In the genomic region with DNA sequence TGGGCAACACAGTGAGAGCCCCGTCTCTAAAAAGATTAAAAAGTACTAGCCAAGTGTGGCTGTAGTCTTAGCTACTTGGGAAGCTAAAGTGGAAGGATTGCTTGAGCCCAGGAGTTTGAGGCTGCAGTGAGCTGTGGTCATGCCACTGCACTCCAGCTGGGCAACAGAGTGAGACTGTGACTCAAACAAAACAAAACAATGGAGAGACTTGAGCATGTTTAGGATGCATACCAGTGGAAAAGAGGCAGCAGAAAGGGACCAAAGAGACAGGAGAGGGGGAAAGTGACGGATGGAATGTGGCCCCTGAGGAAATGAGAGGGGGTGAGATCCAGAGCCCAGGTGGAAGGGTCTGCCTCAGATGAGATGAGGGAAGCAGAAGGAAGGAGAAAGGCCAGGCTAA, we compare ENCODE assay signal across 16 cellular contexts.
DNase-seq lines count a peak whose midpoint lies in the region; ATAC-seq, FAIRE-seq and TF ChIP-seq lines count a peak whose summit lies in the region.
"Had no signal": no experiment of that assay in that cellular context is flagged by ENCODE, and none has a peak within 500 bp of the region (broad histone marks: within the 10 kb centered on the region; RNA-seq: fewer than 3 reads in every experiment).

No MANE protein-coding gene starts in this region.

- TF ChIP-seq POLR2A in breast epithelium (IDR thresholded peaks at IDR 0.05) (no peak), HepG2 (IDR thresholded peaks at IDR 0.05; ENCODE audit: insufficient read depth in 1 of 2, low read depth in 2 of 2, low read length in 2 of 2) (no peak), thyroid gland (IDR thresholded peaks at IDR 0.05) (no peak)

- POLR2A ChIA-PET in MCF 10A (lab: Yijun Ruan, JAX) (no interaction called here), HepG2 (lab: Yijun Ruan, JAX) (no interaction called here)

- H3K9me3 ChIP-seq in breast epithelium = no peaks in the 10 kb centered on the region
- peaks cover 9% of the 10 kb centered on the region; the same call in 1 of the 2 replicates for H3K9me3 ChIP-seq in HepG2 (ENCODE audit: low read length)
- H3K9me3 ChIP-seq in thyroid gland = no peaks in the 10 kb centered on the region

- H3K4me1 ChIP-seq in breast epithelium (no peaks in the 10 kb centered on the region), HepG2 (ENCODE audit: insufficient read depth, low read length) (peaks cover 36% of the 10 kb centered on the region), thyroid gland (no peaks in the 10 kb centered on the region)

- no peak for TF ChIP-seq RAD21 in HepG2 (CRISPR knock-in tag; IDR thresholded peaks at IDR 0.05)

- FAIRE-seq in HepG2 (lab: Jason Lieb, UNC) = no peak
- FAIRE-seq: GM12878, GM18507 had no signal

- H3K79me2 ChIP-seq in HepG2 (ENCODE audit: insufficient read depth, low read length) = no peaks in the 10 kb centered on the region

- TF ChIP-seq EP300 in HepG2 (IDR thresholded peaks at IDR 0.05; ENCODE audit: low read depth in 2 of 2, low read length in 2 of 2) (no peak), HepG2 (CRISPR knock-in tag; IDR thresholded peaks at IDR 0.05; ENCODE audit: borderline replicate concordance) (no peak)

- H3K27me3 ChIP-seq in breast epithelium (no peaks in the 10 kb centered on the region), HepG2 (ENCODE audit: control insufficient read depth in 1 of 2, insufficient read depth in 2 of 2, low read length in 2 of 2) (no peaks in the 10 kb centered on the region), thyroid gland (no peaks in the 10 kb centered on the region)

- no peaks in the 10 kb centered on the region for H4K20me1 ChIP-seq in HepG2 (ENCODE audit: insufficient read depth, low read length)

- no peak overlapping the region for H3K27ac Mint-ChIP-seq in MCF 10A (ENCODE audit: low read depth, unreplicated experiment)
- H3K27ac Mint-ChIP-seq in type B pancreatic cell = no peak overlapping the region
- H3K27ac Mint-ChIP-seq in activated CD4-positive, alpha-beta T cell treated with anti-CD3 and anti-CD28 coated beads, Interleukin-2, amount 10 ng/mL, durations not matched to agents 24 days and 14 days = no peak overlapping the region
- H3K27ac Mint-ChIP-seq: CD14-positive monocyte, GM23338 had no signal

- TF ChIP-seq CTCF in breast epithelium (IDR thresholded peaks at IDR 0.05) (no peak), MCF 10A (IDR thresholded peaks at IDR 0.05; ENCODE audit: unreplicated experiment) (no peak), HepG2 (CRISPR knock-in tag; IDR thresholded peaks at IDR 0.05) (no peak), thyroid gland (IDR thresholded peaks at IDR 0.05) (no peak), type B pancreatic cell (conservative IDR thresholded peaks at IDR 0.05) (no peak)

- H3K36me3 Mint-ChIP-seq in MCF 10A (ENCODE audit: insufficient read depth, unreplicated experiment) = no peaks in the 10 kb centered on the region
- no peaks in the 10 kb centered on the region for H3K36me3 Mint-ChIP-seq in type B pancreatic cell
- no peaks in the 10 kb centered on the region for H3K36me3 Mint-ChIP-seq in activated CD4-positive, alpha-beta T cell treated with anti-CD3 and anti-CD28 coated beads, Interleukin-2, amount 10 ng/mL, durations not matched to agents 24 days and 14 days (ENCODE audit: low read depth)
- H3K36me3 Mint-ChIP-seq: CD14-positive monocyte had no signal

- no peak overlapping the region for H3K4me3 Mint-ChIP-seq in MCF 10A (ENCODE audit: unreplicated experiment)
- H3K4me3 Mint-ChIP-seq in type B pancreatic cell = no peak overlapping the region
- no peak overlapping the region for H3K4me3 Mint-ChIP-seq in activated CD4-positive, alpha-beta T cell treated with anti-CD3 and anti-CD28 coated beads, Interleukin-2, amount 10 ng/mL, durations not matched to agents 24 days and 14 days
- H3K4me3 Mint-ChIP-seq: CD14-positive monocyte, GM23338, H9 had no signal

- H3K4me1 Mint-ChIP-seq in MCF 10A (ENCODE audit: insufficient read depth, unreplicated experiment) (no peaks in the 10 kb centered on the region), type B pancreatic cell (ENCODE audit: unreplicated experiment) (peaks cover 9% of the 10 kb centered on the region)
- H3K4me1 Mint-ChIP-seq in activated CD4-positive, alpha-beta T cell treated with anti-CD3 and anti-CD28 coated beads, Interleukin-2, amount 10 ng/mL, durations not matched to agents 24 days and 14 days = no peaks in the 10 kb centered on the region
- H3K4me1 Mint-ChIP-seq: CD14-positive monocyte, GM23338 had no signal

- H2AFZ ChIP-seq in HepG2 (ENCODE audit: low read length) = no peak overlapping the region
- H2AFZ ChIP-seq: GM23338 had no signal

- intact Hi-C loops in breast epithelium (cut with DNase I; ENCODE audit: low total_unique reads) = no loop called here
- intact Hi-C loops in MCF 10A (cut with micrococcal nuclease) = no loop called here
- intact Hi-C loops in HepG2 (cut with micrococcal nuclease; ENCODE audit: unreplicated experiment) = no loop called here
- intact Hi-C loops in thyroid gland (cut with DNase I) = no loop called here
- intact Hi-C loops in activated CD4-positive, alpha-beta T cell treated with anti-CD3 and anti-CD28 coated beads, Interleukin-2, amount 10 ng/mL, durations not matched to agents 24 days and 14 days (cut with micrococcal nuclease) = no loop called here

- no peak overlapping the region for H3K4me3 ChIP-seq in breast epithelium
- no peak overlapping the region for H3K4me3 ChIP-seq in HepG2 (replicated peaks in 1 of 3; ENCODE audit: insufficient read depth in 1 of 3, low read depth in 2 of 3, low read length in 3 of 3)
- no peak overlapping the region for H3K4me3 ChIP-seq in thyroid gland (replicated peaks in 1 of 3)
- H3K4me3 ChIP-seq: GM12878, GM23338 had no signal

- no peak overlapping the region for H3K9ac ChIP-seq in HepG2 (ENCODE audit: insufficient read depth, low read depth, low read length)

- H3K27me3 Mint-ChIP-seq in MCF 10A (ENCODE audit: insufficient read depth, unreplicated experiment) (peaks cover 31% of the 10 kb centered on the region), type B pancreatic cell (no peaks in the 10 kb centered on the region)
- no peaks in the 10 kb centered on the region for H3K27me3 Mint-ChIP-seq in activated CD4-positive, alpha-beta T cell treated with anti-CD3 and anti-CD28 coated beads, Interleukin-2, amount 10 ng/mL, durations not matched to agents 24 days and 14 days

- BruUV-seq in MCF 10A (replicated peaks; lab: Mats Ljungman, UMichigan) (no TSS peak), HepG2 (replicated peaks; lab: Mats Ljungman, UMichigan) (no TSS peak)

- no peak overlapping the region for H3K4me2 ChIP-seq in HepG2 (ENCODE audit: low read depth, low read length)
- H3K4me2 ChIP-seq: GM23338 had no signal

- in situ Hi-C loops in HepG2 (cut with HindIII; ENCODE audit: extremely low pct_ligation_motif_present, low pct_unique_long_range_greater_than_20kb) = no loop called here

- CTCF ChIA-PET in MCF 10A (lab: Yijun Ruan, JAX) (interaction anchor here (0.8 to 1.8 kb wide), 2 partner anchors 10 to 12 kb away, joined by 6 read pairs; no protein-coding TSS in a partner anchor), HepG2 (lab: Yijun Ruan, JAX; ENCODE audit: low intra/inter-chr PET ratio, low total read pairs) (no interaction called here)

- DNase-seq in breast epithelium (ENCODE audit: low spot score in 2 of 2) (no peak), MCF 10A (ENCODE audit: unreplicated experiment) (no peak), glomerular visceral epithelial cell (ENCODE audit: extremely low spot score) (peak; percentile 51), HepG2 (ENCODE audit: low spot score) (no peak), thyroid gland (peak; percentile 36 to 45), type B pancreatic cell (ENCODE audit: extremely low spot score, unreplicated experiment) (no peak)
- no peak for DNase-seq in activated CD4-positive, alpha-beta T cell treated with anti-CD3 and anti-CD28 coated beads, Interleukin-2, amount 10 ng/mL, durations not matched to agents 24 days and 14 days
- DNase-seq: DMS79, H9 had no signal

- H3K27ac ChIP-seq in breast epithelium = peak overlapping the region; percentile 1 to 42
- peak overlapping the region; percentile 20 for H3K27ac ChIP-seq in HepG2 (ENCODE audit: extremely low read length, insufficient read depth, low read length)
- H3K27ac ChIP-seq in thyroid gland = no peak overlapping the region
- H3K27ac ChIP-seq: 22Rv1, HL-60 had no signal

- H3K36me3 ChIP-seq in breast epithelium (no peaks in the 10 kb centered on the region), HepG2 (replicated peaks in 1 of 2; ENCODE audit: control insufficient read depth in 1 of 2, insufficient read depth in 2 of 2, low read length in 2 of 2) (no peaks in the 10 kb centered on the region), thyroid gland (no peaks in the 10 kb centered on the region)

- no peak for ATAC-seq in HepG2
- ATAC-seq in HG02623 (IDR thresholded peaks at IDR 0.05; ENCODE audit: unreplicated experiment) = no peak
- ATAC-seq: GM12878, GM23338 had no signal

- peaks cover 14% of the 10 kb centered on the region for H3K9me3 Mint-ChIP-seq in MCF 10A (ENCODE audit: unreplicated experiment)
- no peaks in the 10 kb centered on the region for H3K9me3 Mint-ChIP-seq in type B pancreatic cell
- no peaks in the 10 kb centered on the region for H3K9me3 Mint-ChIP-seq in activated CD4-positive, alpha-beta T cell treated with anti-CD3 and anti-CD28 coated beads, Interleukin-2, amount 10 ng/mL, durations not matched to agents 24 days and 14 days

- WGBS in HepG2 (ENCODE audit: low lambda C conversion rate) = 86% methylated on average over 2 of the region's 2 CpGs
- WGBS in thyroid gland, 2 donors = 38 to 42% methylated on average over 2 of the region's 2 CpGs

TF ChIP-seq in HepG2, 621 proteins besides CTCF, POLR2A, EP300 and RAD21:
- TF ChIP-seq, protein P1, sequence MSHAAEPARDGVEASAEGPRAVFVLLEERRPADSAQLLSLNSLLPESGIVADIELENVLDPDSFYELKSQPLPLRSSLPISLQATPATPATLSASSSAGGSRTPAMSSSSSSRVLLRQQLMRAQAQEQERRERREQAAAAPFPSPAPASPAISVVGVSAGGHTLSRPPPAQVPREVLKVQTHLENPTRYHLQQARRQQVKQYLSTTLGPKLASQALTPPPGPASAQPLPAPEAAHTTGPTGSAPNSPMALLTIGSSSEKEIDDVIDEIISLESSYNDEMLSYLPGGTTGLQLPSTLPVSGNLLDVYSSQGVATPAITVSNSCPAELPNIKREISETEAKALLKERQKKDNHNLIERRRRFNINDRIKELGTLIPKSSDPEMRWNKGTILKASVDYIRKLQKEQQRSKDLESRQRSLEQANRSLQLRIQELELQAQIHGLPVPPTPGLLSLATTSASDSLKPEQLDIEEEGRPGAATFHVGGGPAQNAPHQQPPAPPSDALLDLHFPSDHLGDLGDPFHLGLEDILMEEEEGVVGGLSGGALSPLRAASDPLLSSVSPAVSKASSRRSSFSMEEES (CRISPR knock-in tag; IDR thresholded peaks at IDR 0.05) = no peak
TF ChIP-seq in HepG2: peak in this region for 0.

Comparison
In these comparisons a context has a peak if more than half of its experiments do, and no peak if none do; other contexts are left out.
1. DNase-seq: peak in glomerular visceral epithelial cell (single experiment) and thyroid gland (2 of 2); none in breast epithelium (0 of 2), MCF 10A (single experiment), HepG2 (single experiment), type B pancreatic cell (single experiment) and activated CD4-positive, alpha-beta T cell treated with anti-CD3 and anti-CD28 coated beads, Interleukin-2, amount 10 ng/mL, durations not matched to agents 24 days and 14 days (single experiment).
2. H3K27ac ChIP-seq: peak in breast epithelium (2 of 2) and HepG2 (single experiment); none in thyroid gland (0 of 3).